Comparison of ENCODE assay signal across 11 cellular contexts in the genomic region with DNA sequence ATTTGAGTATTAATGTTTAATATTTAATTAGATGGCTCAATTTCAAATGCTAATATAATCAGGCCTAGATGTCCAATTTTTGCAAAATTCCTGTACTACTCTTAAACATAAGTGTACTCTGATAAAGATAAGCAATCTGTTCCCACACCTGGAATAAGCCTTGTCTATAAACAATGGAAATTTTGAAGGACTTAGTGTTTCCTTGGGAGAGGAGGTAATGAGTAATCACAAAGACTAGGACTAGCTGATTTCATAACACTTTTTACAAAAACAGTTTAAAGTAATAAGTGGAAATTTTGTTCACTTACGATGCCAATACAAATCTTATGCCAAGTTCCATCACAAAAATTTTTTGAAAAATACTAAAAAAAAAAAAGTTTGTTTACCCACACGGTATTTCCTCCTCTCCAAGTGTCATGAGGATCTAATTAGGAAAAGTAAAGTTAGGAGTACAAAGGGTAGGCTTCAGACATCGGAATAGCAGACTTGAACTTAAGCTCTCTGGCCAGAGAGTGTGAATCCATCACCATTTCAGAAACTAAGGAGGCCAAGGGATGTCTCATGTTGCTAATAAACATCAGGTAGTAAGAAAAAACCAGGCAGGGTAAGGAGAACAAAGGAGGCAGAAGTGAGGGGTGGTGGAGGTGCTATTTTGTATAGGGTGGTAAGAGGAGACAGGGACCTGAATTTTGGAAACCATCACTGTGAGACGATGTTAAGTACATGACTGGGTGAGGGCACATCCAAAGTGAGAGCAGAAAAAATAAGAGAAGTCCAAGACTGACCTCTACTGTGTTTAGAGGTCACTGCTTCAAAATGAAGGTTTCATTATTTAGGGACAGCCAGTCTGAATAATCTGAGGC.
DNase-seq lines count a peak whose midpoint lies in the region; ATAC-seq and TF ChIP-seq lines count a peak whose summit lies in the region.
"Had no signal": no experiment of that assay in that cellular context is flagged by ENCODE, and none has a peak within 500 bp of the region (broad histone marks: within the 10 kb centered on the region; RNA-seq: fewer than 3 reads in every experiment).

No MANE protein-coding gene starts in this region.

- ATAC-seq in SK-N-SH treated with all-trans-retinoic acid at 6 μM for 48 hours (peak; percentile 81), foreskin keratinocyte (no peak)
- ATAC-seq: PC-3 had no signal

- peak overlapping the region; percentile 2 for H3K27ac Mint-ChIP-seq in progenitor cell of endocrine pancreas

- H3K4me1 Mint-ChIP-seq in progenitor cell of endocrine pancreas (ENCODE audit: low read depth), result peaks cover 10% of the 10 kb centered on the region

- H3K27ac ChIP-seq in foreskin keratinocyte (no peak overlapping the region), SJCRH30 (no peak overlapping the region)

- H3K9me3 ChIP-seq in SJCRH30 (replicated peaks), result no peaks in the 10 kb centered on the region

- H3K27me3 Mint-ChIP-seq in progenitor cell of endocrine pancreas, result peaks cover 3% of the 10 kb centered on the region

- H3K9me3 Mint-ChIP-seq in progenitor cell of endocrine pancreas (ENCODE audit: low read depth), result peaks cover 9% of the 10 kb centered on the region

- no peak overlapping the region for H3K4me3 Mint-ChIP-seq in progenitor cell of endocrine pancreas (ENCODE audit: low read depth)

- H3K4me1 ChIP-seq in foreskin keratinocyte (no peaks in the 10 kb centered on the region), SJCRH30 (no peaks in the 10 kb centered on the region)

- peaks cover 2% of the 10 kb centered on the region; the same call in 1 of the 2 replicates for H3K36me3 ChIP-seq in SJCRH30

- DNase-seq in ELF-1 (ENCODE audit: low read depth, low spot score), result peak; percentile 11
- no peak for DNase-seq in foreskin keratinocyte
- no peak for DNase-seq in progenitor cell of endocrine pancreas (ENCODE audit: low spot score, unreplicated experiment)
- no peak for DNase-seq in NCI-H2107 treated with DMSO at 0.1 percent for 48 hours (lab: John Stamatoyannopoulos, UW; ENCODE audit: unreplicated experiment)
- DNase-seq in GM19240 (ENCODE audit: insufficient read length, low spot score), result no peak
- DNase-seq in activated CD4-positive, CD25-positive, alpha-beta regulatory T cell treated with anti-CD3 and anti-CD28 coated beads, Interleukin-2, amount 50 U/mL, for 72 hours, result no peak
- no peak for DNase-seq in SJCRH30
- DNase-seq: NCI-H187; PC-3; stimulated activated CD4-positive, alpha-beta T cell treated with anti-CD3 and anti-CD28 coated beads, Interleukin-1b, Interleukin-23, amount 100 ng/mL, for 48 hours had no signal

- peaks cover 7% of the 10 kb centered on the region for H3K36me3 Mint-ChIP-seq in progenitor cell of endocrine pancreas (ENCODE audit: insufficient read depth)

- no peak overlapping the region for H3K4me3 ChIP-seq in SJCRH30

- H3K27me3 ChIP-seq in foreskin keratinocyte (no peaks in the 10 kb centered on the region), SJCRH30 (no peaks in the 10 kb centered on the region)

- TF ChIP-seq CTCF in foreskin keratinocyte (conservative IDR thresholded peaks at IDR 0.05) (peak; percentile 43), progenitor cell of endocrine pancreas (IDR thresholded peaks at IDR 0.05; ENCODE audit: unreplicated experiment) (peak; percentile 22)

TF ChIP-seq in SK-N-SH treated with all-trans-retinoic acid at 6 μM for 48 hours, 23 proteins besides CTCF, POLR2A, EP300 and RAD21:
- TF ChIP-seq, protein P1, sequence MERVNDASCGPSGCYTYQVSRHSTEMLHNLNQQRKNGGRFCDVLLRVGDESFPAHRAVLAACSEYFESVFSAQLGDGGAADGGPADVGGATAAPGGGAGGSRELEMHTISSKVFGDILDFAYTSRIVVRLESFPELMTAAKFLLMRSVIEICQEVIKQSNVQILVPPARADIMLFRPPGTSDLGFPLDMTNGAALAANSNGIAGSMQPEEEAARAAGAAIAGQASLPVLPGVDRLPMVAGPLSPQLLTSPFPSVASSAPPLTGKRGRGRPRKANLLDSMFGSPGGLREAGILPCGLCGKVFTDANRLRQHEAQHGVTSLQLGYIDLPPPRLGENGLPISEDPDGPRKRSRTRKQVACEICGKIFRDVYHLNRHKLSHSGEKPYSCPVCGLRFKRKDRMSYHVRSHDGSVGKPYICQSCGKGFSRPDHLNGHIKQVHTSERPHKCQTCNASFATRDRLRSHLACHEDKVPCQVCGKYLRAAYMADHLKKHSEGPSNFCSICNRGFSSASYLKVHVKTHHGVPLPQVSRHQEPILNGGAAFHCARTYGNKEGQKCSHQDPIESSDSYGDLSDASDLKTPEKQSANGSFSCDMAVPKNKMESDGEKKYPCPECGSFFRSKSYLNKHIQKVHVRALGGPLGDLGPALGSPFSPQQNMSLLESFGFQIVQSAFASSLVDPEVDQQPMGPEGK (CRISPR knock-in tag; IDR thresholded peaks at IDR 0.05; ENCODE audit: borderline replicate concordance), result no peak
- no peak for TF ChIP-seq TOX (CRISPR knock-in tag; IDR thresholded peaks at IDR 0.05; ENCODE audit: borderline replicate concordance)
